In genomic region chr10:12513775-12514663, GRCh38 we compare ENCODE assay signal across 11 cellular contexts.
DNase-seq lines count a peak whose midpoint lies in the region; ATAC-seq lines count a peak whose summit lies in the region.
"Had no signal": no experiment of that assay in that cellular context is flagged by ENCODE, and none has a peak within 500 bp of the region (broad histone marks: within the 10 kb centered on the region; RNA-seq: fewer than 3 reads in every experiment).

No MANE protein-coding gene starts in this region.

- H3K4me3 Mint-ChIP-seq in CD8-positive, alpha-beta memory T cell = peak overlapping the region in 3 of 7 donors; percentile 1 to 16 (median 15)
- peak overlapping the region; percentile 59 to 78 (median 73) for H3K4me3 Mint-ChIP-seq in immature natural killer cell
- H3K4me3 Mint-ChIP-seq: activated naive CD4-positive, alpha-beta T cell treated with anti-CD3 and anti-CD28 coated beads, Interleukin-2, amount 50 U/mL, for 24 hours had no signal

- H3K4me1 Mint-ChIP-seq in CD8-positive, alpha-beta memory T cell = peaks cover 23 to 46% (median 37%) of the 10 kb centered on the region in 3 donors
- H3K4me1 Mint-ChIP-seq in immature natural killer cell = peaks cover 57 to 74% of the 10 kb centered on the region in 2 donors

- no peak overlapping the region for H3K9ac ChIP-seq in Karpas-422 (ENCODE audit: low read length)

- H3K36me3 ChIP-seq in CD8-positive, alpha-beta memory T cell (ENCODE audit: insufficient read depth, low read length) = no peaks in the 10 kb centered on the region
- no peaks in the 10 kb centered on the region for H3K36me3 ChIP-seq in Karpas-422 (ENCODE audit: insufficient read depth, low read length)
- H3K36me3 ChIP-seq: tibial artery had no signal

- H3K9me2 ChIP-seq in Karpas-422 (replicated peaks; ENCODE audit: insufficient read depth, low read length) = no peaks in the 10 kb centered on the region

- no peak overlapping the region for H2AFZ ChIP-seq in Karpas-422 (ENCODE audit: low read length)

- H3K79me2 ChIP-seq in Karpas-422 (ENCODE audit: low read length) = no peaks in the 10 kb centered on the region

- POLR2A ChIA-PET in CD8-positive, alpha-beta memory T cell (lab: Charles Lee) = no interaction called here

- H3K27ac Mint-ChIP-seq in CD8-positive, alpha-beta memory T cell = peak overlapping the region in 7 of 8 donors; percentile 28 to 92 (median 49)
- H3K27ac Mint-ChIP-seq in immature natural killer cell = peak overlapping the region; percentile 73 to 87 (median 78)
- H3K27ac Mint-ChIP-seq: activated naive CD4-positive, alpha-beta T cell treated with anti-CD3 and anti-CD28 coated beads, Interleukin-2, amount 50 U/mL, for 24 hours had no signal

- no peaks in the 10 kb centered on the region for H3K27me3 ChIP-seq in CD8-positive, alpha-beta memory T cell (ENCODE audit: insufficient read depth, low read length, poor library complexity, severe bottlenecking)
- no peaks in the 10 kb centered on the region for H3K27me3 ChIP-seq in Karpas-422 (ENCODE audit: low read length)
- H3K27me3 ChIP-seq: tibial artery had no signal

- peaks cover 8% of the 10 kb centered on the region for H3K4me1 ChIP-seq in CD8-positive, alpha-beta memory T cell (ENCODE audit: insufficient read depth, low read length)
- no peaks in the 10 kb centered on the region for H3K4me1 ChIP-seq in Karpas-422 (ENCODE audit: low read length)
- H3K4me1 ChIP-seq: tibial artery had no signal

- no peaks in the 10 kb centered on the region for H3K9me3 ChIP-seq in CD8-positive, alpha-beta memory T cell (ENCODE audit: low read length)
- no peaks in the 10 kb centered on the region for H3K9me3 ChIP-seq in Karpas-422 (ENCODE audit: low read length)
- H3K9me3 ChIP-seq: tibial artery had no signal

- no peak overlapping the region for H3K4me2 ChIP-seq in Karpas-422 (ENCODE audit: low read depth, low read length, poor library complexity, severe bottlenecking)

- no peaks in the 10 kb centered on the region for H3K27me3 Mint-ChIP-seq in CD8-positive, alpha-beta memory T cell
- H3K27me3 Mint-ChIP-seq in immature natural killer cell (ENCODE audit: low read depth in 3 of 3) = no peaks in the 10 kb centered on the region
- H3K27me3 Mint-ChIP-seq: activated naive CD4-positive, alpha-beta T cell treated with anti-CD3 and anti-CD28 coated beads, Interleukin-2, amount 50 U/mL, for 24 hours had no signal

- H3K36me3 Mint-ChIP-seq in CD8-positive, alpha-beta memory T cell = no peaks in the 10 kb centered on the region
- no peaks in the 10 kb centered on the region for H3K36me3 Mint-ChIP-seq in immature natural killer cell
- H3K36me3 Mint-ChIP-seq: activated naive CD4-positive, alpha-beta T cell treated with anti-CD3 and anti-CD28 coated beads, Interleukin-2, amount 50 U/mL, for 24 hours had no signal

- no peak for DNase-seq in CD8-positive, alpha-beta memory T cell
- DNase-seq in NCI-H1092 treated with DMSO at 0.1 percent for 48 hours (lab: John Stamatoyannopoulos, UW) (peak; percentile 85), NCI-H69 (lab: John Stamatoyannopoulos, UW) (peak; percentile 87), immature natural killer cell (peak; percentile 51 to 64 (median 64)), AG08396 (ENCODE audit: low spot score) (no peak), Karpas-422 (no peak), 8988T (no peak)
- DNase-seq: activated CD4-positive, alpha-beta T cell treated with anti-CD3 and anti-CD28 coated beads for 48 hours; tibial artery had no signal

- ATAC-seq in HG03565 (IDR thresholded peaks at IDR 0.05; ENCODE audit: unreplicated experiment) = no peak

- H3K27ac ChIP-seq in CD8-positive, alpha-beta memory T cell (ENCODE audit: low read depth, low read length) = no peak overlapping the region
- H3K27ac ChIP-seq in Karpas-422 (ENCODE audit: low read length) = no peak overlapping the region
- H3K27ac ChIP-seq: tibial artery had no signal

- peaks cover 0 to 7% (median 0%) of the 10 kb centered on the region in 5 donors for H3K9me3 Mint-ChIP-seq in CD8-positive, alpha-beta memory T cell
- no peaks in the 10 kb centered on the region for H3K9me3 Mint-ChIP-seq in immature natural killer cell
- H3K9me3 Mint-ChIP-seq: activated naive CD4-positive, alpha-beta T cell treated with anti-CD3 and anti-CD28 coated beads, Interleukin-2, amount 50 U/mL, for 24 hours had no signal

- no peak overlapping the region for H3K4me3 ChIP-seq in CD8-positive, alpha-beta memory T cell (ENCODE audit: low read length)
- no peak overlapping the region for H3K4me3 ChIP-seq in Karpas-422 (ENCODE audit: low read length)
- H3K4me3 ChIP-seq: tibial artery had no signal

- H4K20me1 ChIP-seq in Karpas-422 (ENCODE audit: insufficient read depth, low read depth, low read length) = 0 out of 2 replicates have a peak, but pooled peaks cover 4% of the 10 kb centered on the region

- CTCF ChIA-PET in CD8-positive, alpha-beta memory T cell (lab: Charles Lee) = no interaction called here

Comparison
In these comparisons a context has a peak if more than half of its experiments do, and no peak if none do; other contexts are left out.
1. DNase-seq: peak in NCI-H1092 treated with DMSO at 0.1 percent for 48 hours (single experiment), NCI-H69 (single experiment) and immature natural killer cell (3 of 3); none in CD8-positive, alpha-beta memory T cell (0 of 5), AG08396 (single experiment), Karpas-422 (single experiment) and 8988T (single experiment).